19 cellular contexts compared by ENCODE assay signal in the genomic region with DNA sequence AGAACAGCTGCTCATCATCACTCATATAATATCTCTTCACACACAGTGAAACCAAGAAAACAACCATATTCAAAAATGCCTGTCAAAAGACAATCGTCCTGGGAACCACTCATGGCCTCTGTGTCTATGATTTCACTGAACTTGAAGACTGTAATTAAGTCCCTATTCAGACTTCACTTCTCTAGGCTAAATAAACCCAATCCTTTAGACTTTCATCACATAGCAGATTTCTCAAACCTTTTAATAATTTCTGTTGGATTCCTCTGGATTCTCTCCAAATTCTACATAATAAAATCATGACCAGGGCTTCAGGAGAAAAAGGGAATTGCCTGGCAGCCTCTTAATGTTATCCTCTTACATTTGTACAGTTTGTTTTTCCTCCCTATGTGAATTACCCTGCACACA.
DNase-seq lines count a peak whose midpoint lies in the region; ATAC-seq and TF ChIP-seq lines count a peak whose summit lies in the region.
"Had no signal": no experiment of that assay in that cellular context is flagged by ENCODE, and none has a peak within 500 bp of the region (broad histone marks: within the 10 kb centered on the region; RNA-seq: fewer than 3 reads in every experiment).

No MANE protein-coding gene starts in this region.

- no peak for TF ChIP-seq CTCF in HFFc6 (IDR thresholded peaks at IDR 0.05)
- no peak for TF ChIP-seq CTCF in VCaP (conservative IDR thresholded peaks at IDR 0.05)

- peaks cover 10% of the 10 kb centered on the region for H3K4me1 Mint-ChIP-seq in HFFc6 (ENCODE audit: low read depth)
- H3K4me1 Mint-ChIP-seq: GM23338; stimulated activated memory B cell treated with anti-CD40 and anti-IgM and Interleukin-4, amounts not matched to agents 10 μg/mL and 1 μg/mL and 100 μg/mL, for 72 hours had no signal

- H3K9me3 Mint-ChIP-seq in HFFc6 = no peaks in the 10 kb centered on the region

- H3K4me3 Mint-ChIP-seq in HFFc6 = no peak overlapping the region
- H3K4me3 Mint-ChIP-seq: GM23338; stimulated activated memory B cell treated with anti-CD40 and anti-IgM and Interleukin-4, amounts not matched to agents 10 μg/mL and 1 μg/mL and 100 μg/mL, for 72 hours had no signal

- DNase-seq in AG20443 (ENCODE audit: low spot score) = peak; percentile 9
- peak; percentile 13 for DNase-seq in HFFc6
- peak; percentile 12 for DNase-seq in left kidney (ENCODE audit: low read depth, low spot score)
- no peak for DNase-seq in NCI-H1048 (lab: John Stamatoyannopoulos, UW)
- DNase-seq in stimulated activated CD8-positive, alpha-beta memory T cell treated with anti-CD3 and anti-CD28 coated beads, Interleukin-4, amount 100 ng/mL, for 48 hours = no peak
- DNase-seq: activated CD8-positive, alpha-beta memory T cell treated with anti-CD3 and anti-CD28 coated beads for 24 hours; activated gamma-delta T cell treated with Interleukin-2 at 50 U/mL for 16 hours; KBM-7; kidney; NCI-H2029 treated with DMSO at 0.1 percent for 48 hours; right cardiac atrium; stimulated activated CD4-positive, alpha-beta T cell treated with anti-CD3 and anti-CD28 coated beads, Interleukin-4, amount 100 ng/mL, for 4 hours had no signal

- H3K27me3 Mint-ChIP-seq in HFFc6 (ENCODE audit: insufficient read depth) = no peaks in the 10 kb centered on the region
- H3K27me3 Mint-ChIP-seq: stimulated activated memory B cell treated with anti-CD40 and anti-IgM and Interleukin-4, amounts not matched to agents 10 μg/mL and 1 μg/mL and 100 μg/mL, for 72 hours had no signal

- peak overlapping the region; percentile 8 for H3K27ac ChIP-seq in VCaP
- H3K27ac ChIP-seq: BLaER1 treated with 17β-estradiol and CSF1 and Interleukin-3, amounts not matched to agents 10 nM and 100 nM; breast epithelium had no signal

- 0 out of 2 replicates have a peak, but pooled peaks cover 7% of the 10 kb centered on the region for H3K36me3 Mint-ChIP-seq in HFFc6 (ENCODE audit: low read depth)

- ATAC-seq in GM21786 (IDR thresholded peaks at IDR 0.05; ENCODE audit: unreplicated experiment) (no peak), GM18909 (IDR thresholded peaks at IDR 0.05; ENCODE audit: poor library complexity, unreplicated experiment) (no peak)
- ATAC-seq: GM23338; stimulated activated memory B cell treated with anti-CD40 and anti-IgM and Interleukin-4, amounts not matched to agents 10 μg/mL and 1 μg/mL and 100 μg/mL, for 72 hours had no signal

- no peak overlapping the region for H3K27ac Mint-ChIP-seq in HFFc6
- H3K27ac Mint-ChIP-seq: GM23338; stimulated activated memory B cell treated with anti-CD40 and anti-IgM and Interleukin-4, amounts not matched to agents 10 μg/mL and 1 μg/mL and 100 μg/mL, for 72 hours had no signal

Comparison
In these comparisons a context has a peak if more than half of its experiments do, and no peak if none do; other contexts are left out.
1. DNase-seq: peak in AG20443 (single experiment), HFFc6 (single experiment) and left kidney (single experiment); none in NCI-H1048 (single experiment) and stimulated activated CD8-positive, alpha-beta memory T cell treated with anti-CD3 and anti-CD28 coated beads, Interleukin-4, amount 100 ng/mL, for 48 hours (single experiment).